Comparison of ENCODE assay signal across 15 cellular contexts in genomic region chr9:134591082-134591571, GRCh38. TPM values are rescaled to one million over a fixed set of nuclear protein-coding genes. Genes with fewer than 3 reads are reported as not detected.
DNase-seq lines count a peak whose midpoint lies in the region; FAIRE-seq and TF ChIP-seq lines count a peak whose summit lies in the region.
"Had no signal": no experiment of that assay in that cellular context is flagged by ENCODE, and none has a peak within 500 bp of the region (broad histone marks: within the 10 kb centered on the region; RNA-seq: fewer than 3 reads in every experiment).

No MANE protein-coding gene starts in this region.

- H3K9ac ChIP-seq in astrocyte (ENCODE audit: low read length), result peak overlapping the region; percentile 71

- TF ChIP-seq CTCF in astrocyte (IDR thresholded peaks at IDR 0.05; ENCODE audit: insufficient read depth, low read depth, low read length) (no peak), tibial artery (IDR thresholded peaks at IDR 0.05) (no peak)

- no peak overlapping the region for H2AFZ ChIP-seq in astrocyte (ENCODE audit: low read depth, low read length)

- peaks cover 3% of the 10 kb centered on the region for H3K9me3 Mint-ChIP-seq in astrocyte (ENCODE audit: unreplicated experiment)
- H3K9me3 Mint-ChIP-seq: central memory CD8-positive, alpha-beta T cell; naive thymus-derived CD8-positive, alpha-beta T cell had no signal

- H3K4me1 ChIP-seq in astrocyte (ENCODE audit: insufficient read depth, low read length) (peaks cover 36% of the 10 kb centered on the region), tibial artery (peaks cover 0 to 28% (median 23%) of the 10 kb centered on the region in 4 donors)

- peaks cover 27% of the 10 kb centered on the region for H3K4me1 Mint-ChIP-seq in astrocyte (ENCODE audit: low read depth, unreplicated experiment)
- H3K4me1 Mint-ChIP-seq: central memory CD8-positive, alpha-beta T cell had no signal

- no peaks in the 10 kb centered on the region for H4K20me1 ChIP-seq in astrocyte (ENCODE audit: insufficient read depth, low read length)

- no peaks in the 10 kb centered on the region for H3K36me3 Mint-ChIP-seq in astrocyte (ENCODE audit: low read depth, unreplicated experiment)
- H3K36me3 Mint-ChIP-seq: naive thymus-derived CD8-positive, alpha-beta T cell had no signal

- peak overlapping the region; percentile 97 for H3K27ac Mint-ChIP-seq in astrocyte (ENCODE audit: unreplicated experiment)
- H3K27ac Mint-ChIP-seq: naive thymus-derived CD8-positive, alpha-beta T cell had no signal

- H3K4me3 ChIP-seq in astrocyte (ENCODE audit: insufficient read depth, low read depth, low read length) (no peak overlapping the region), tibial artery (no peak overlapping the region)

- peak overlapping the region; percentile 68 for H3K4me2 ChIP-seq in astrocyte (ENCODE audit: low read length)

- H3K27me3 Mint-ChIP-seq in astrocyte (ENCODE audit: low read depth, unreplicated experiment), result no peaks in the 10 kb centered on the region

- intact Hi-C loops in tibial artery (cut with DNase I; ENCODE audit: low total_unique reads), result no loop called here

- no peaks in the 10 kb centered on the region for H3K27me3 ChIP-seq in astrocyte (ENCODE audit: insufficient read depth, low read length)
- no peaks in the 10 kb centered on the region for H3K27me3 ChIP-seq in tibial artery

- peak; percentile 29 for DNase-seq in activated CD8-positive, alpha-beta memory T cell treated with anti-CD3 and anti-CD28 coated beads, Interleukin-2, amount 50 U/mL, for 48 hours
- no peak for DNase-seq in activated CD8-positive, alpha-beta memory T cell treated with anti-CD3 and anti-CD28 coated beads, Interleukin-2, amount 50 U/mL, for 4 hours
- DNase-seq in astrocyte (ENCODE audit: low read depth) (no peak), mesenteric fat pad (ENCODE audit: low spot score) (peak; percentile 18), tibial artery (peak in 1 of 2 donors; percentile 72), HuH-7.5 (ENCODE audit: low spot score) (no peak), anterior cingulate cortex (lab: John Stamatoyannopoulos, UW) (no peak), NCI-H1694 (lab: John Stamatoyannopoulos, UW) (no peak)
- DNase-seq: ACHN; activated naive CD4-positive, alpha-beta T cell treated with anti-CD3 and anti-CD28 coated beads, Interleukin-2, amount 50 U/mL, for 16 hours; MM.1S; naive thymus-derived CD8-positive, alpha-beta T cell had no signal

- H3K27ac ChIP-seq in astrocyte (ENCODE audit: low read depth, low read length) (peak overlapping the region; percentile 88), tibial artery (peak overlapping the region; percentile 69 to 79)

- peak; percentile 71 for FAIRE-seq in astrocyte (lab: Jason Lieb, UNC)
- FAIRE-seq: endothelial cell of umbilical vein, HTR-8/SVneo had no signal

- H3K9me3 ChIP-seq in astrocyte (ENCODE audit: insufficient read depth, low read depth, low read length) (no peaks in the 10 kb centered on the region), tibial artery (no peaks in the 10 kb centered on the region)

- no peaks in the 10 kb centered on the region for H3K79me2 ChIP-seq in astrocyte (ENCODE audit: insufficient read depth, low read length)

- H3K36me3 ChIP-seq in astrocyte (ENCODE audit: insufficient read depth, low read length) (no peaks in the 10 kb centered on the region), tibial artery (no peaks in the 10 kb centered on the region)

- no peak overlapping the region for H3K4me3 Mint-ChIP-seq in astrocyte (ENCODE audit: unreplicated experiment)
- H3K4me3 Mint-ChIP-seq: central memory CD8-positive, alpha-beta T cell; naive thymus-derived CD8-positive, alpha-beta T cell had no signal

RNA-seq across cellular contexts. Expression of gene COL5A1, which starts 50.5 kb away (rescaled TPM):
- total RNA-seq in astrocyte, result 1,055 and 1,568 TPM in 2 replicates
- 84.7 TPM for total RNA-seq in mesenteric fat pad

Comparison
In these comparisons a context has a peak if more than half of its experiments do, and no peak if none do; other contexts are left out.
1. DNase-seq: peak in activated CD8-positive, alpha-beta memory T cell treated with anti-CD3 and anti-CD28 coated beads, Interleukin-2, amount 50 U/mL, for 48 hours (single experiment) and mesenteric fat pad (single experiment); none in activated CD8-positive, alpha-beta memory T cell treated with anti-CD3 and anti-CD28 coated beads, Interleukin-2, amount 50 U/mL, for 4 hours (single experiment), astrocyte (single experiment), HuH-7.5 (single experiment), anterior cingulate cortex (0 of 58) and NCI-H1694 (single experiment).
2. RNA of gene COL5A1, which starts 50.5 kb away (total RNA-seq): 1,055 to 1,568 TPM in astrocyte; 84.7 TPM in mesenteric fat pad (single experiment); every median in the first group is over 10 times any median in the second.